In genomic region chr6:156557269-156557885, GRCh38 we compare ENCODE assay signal across 10 cellular contexts.
DNase-seq lines count a peak whose midpoint lies in the region; ATAC-seq, FAIRE-seq and TF ChIP-seq lines count a peak whose summit lies in the region.
"Had no signal": no experiment of that assay in that cellular context is flagged by ENCODE, and none has a peak within 500 bp of the region (broad histone marks: within the 10 kb centered on the region; RNA-seq: fewer than 3 reads in every experiment).

No MANE protein-coding gene starts in this region.

- no peak overlapping the region for H2AFZ ChIP-seq in astrocyte (ENCODE audit: low read depth, low read length)

- peak overlapping the region; percentile 23 for H3K4me3 ChIP-seq in astrocyte (ENCODE audit: insufficient read depth, low read depth, low read length)
- H3K4me3 ChIP-seq in effector memory CD4-positive, alpha-beta T cell (ENCODE audit: insufficient read depth, low read depth, low read length, poor library complexity, severe bottlenecking) = no peak overlapping the region
- H3K4me3 ChIP-seq: adrenal gland, right lobe of liver had no signal

- no peak overlapping the region for H3K4me3 Mint-ChIP-seq in astrocyte (ENCODE audit: unreplicated experiment)

- FAIRE-seq in astrocyte (lab: Jason Lieb, UNC) = no peak

- H3K9ac ChIP-seq in astrocyte (ENCODE audit: low read length) = no peak overlapping the region

- H3K9me3 ChIP-seq in astrocyte (ENCODE audit: insufficient read depth, low read depth, low read length) = peaks cover 3% of the 10 kb centered on the region
- H3K9me3 ChIP-seq in effector memory CD4-positive, alpha-beta T cell (ENCODE audit: control insufficient read depth, low read length) = no peaks in the 10 kb centered on the region
- H3K9me3 ChIP-seq: adrenal gland, right lobe of liver had no signal

- H3K79me2 ChIP-seq in astrocyte (ENCODE audit: insufficient read depth, low read length) = no peaks in the 10 kb centered on the region

- H3K27ac Mint-ChIP-seq in astrocyte (ENCODE audit: unreplicated experiment) = no peak overlapping the region

- H3K4me1 ChIP-seq in astrocyte (ENCODE audit: insufficient read depth, low read length) = no peaks in the 10 kb centered on the region
- H3K4me1 ChIP-seq in effector memory CD4-positive, alpha-beta T cell (ENCODE audit: control insufficient read depth, insufficient read depth, low read length, poor library complexity, severe bottlenecking) = no peaks in the 10 kb centered on the region
- H3K4me1 ChIP-seq: adrenal gland, right lobe of liver had no signal

- H3K27ac ChIP-seq in astrocyte (ENCODE audit: low read depth, low read length) = no peak overlapping the region
- no peak overlapping the region for H3K27ac ChIP-seq in effector memory CD4-positive, alpha-beta T cell (ENCODE audit: insufficient read depth, low read length, poor library complexity, severe bottlenecking)
- H3K27ac ChIP-seq: adrenal gland, right lobe of liver had no signal

- peaks cover 5% of the 10 kb centered on the region for H3K36me3 Mint-ChIP-seq in astrocyte (ENCODE audit: low read depth, unreplicated experiment)

- H3K4me2 ChIP-seq in astrocyte (ENCODE audit: low read length) = no peak overlapping the region

- peaks cover 7% of the 10 kb centered on the region for H3K4me1 Mint-ChIP-seq in astrocyte (ENCODE audit: low read depth, unreplicated experiment)

- no peak for TF ChIP-seq CTCF in astrocyte (IDR thresholded peaks at IDR 0.05; ENCODE audit: insufficient read depth, low read depth, low read length)

- DNase-seq in D341Med (ENCODE audit: low spot score) (peak; percentile 52), NCI-H1417 treated with DMSO at 0.1 percent for 48 hours (lab: John Stamatoyannopoulos, UW) (peak; percentile 99), astrocyte (ENCODE audit: low read depth) (peak; percentile 29), midbrain (lab: John Stamatoyannopoulos, UW) (peak; percentile 51)
- no peak for DNase-seq in effector memory CD4-positive, alpha-beta T cell
- DNase-seq in activated T-cell treated with anti-CD3 and anti-CD28 coated beads, Interleukin-2, amount 50 U/mL, for 1 hour = no peak
- DNase-seq: right lobe of liver had no signal

- H3K27me3 ChIP-seq in astrocyte (ENCODE audit: insufficient read depth, low read length) = no peaks in the 10 kb centered on the region
- H3K27me3 ChIP-seq in effector memory CD4-positive, alpha-beta T cell (replicated peaks; ENCODE audit: control insufficient read depth, insufficient read depth, low read length, poor library complexity, severe bottlenecking) = no peaks in the 10 kb centered on the region
- H3K27me3 ChIP-seq: adrenal gland, right lobe of liver had no signal

- H3K36me3 ChIP-seq in astrocyte (ENCODE audit: insufficient read depth, low read length) = no peaks in the 10 kb centered on the region
- H3K36me3 ChIP-seq in effector memory CD4-positive, alpha-beta T cell (ENCODE audit: control insufficient read depth, insufficient read depth, low read length) = no peaks in the 10 kb centered on the region
- H3K36me3 ChIP-seq: adrenal gland, right lobe of liver had no signal

- H3K9me3 Mint-ChIP-seq in astrocyte (ENCODE audit: unreplicated experiment) = peaks cover 13% of the 10 kb centered on the region

- H4K20me1 ChIP-seq in astrocyte (ENCODE audit: insufficient read depth, low read length) = no peaks in the 10 kb centered on the region

- H3K27me3 Mint-ChIP-seq in astrocyte (ENCODE audit: low read depth, unreplicated experiment) = peaks cover 4% of the 10 kb centered on the region

- no peak for ATAC-seq in GM18858 (IDR thresholded peaks at IDR 0.05; ENCODE audit: unreplicated experiment)
- no peak for ATAC-seq in HG02840 (IDR thresholded peaks at IDR 0.05; ENCODE audit: low FRiP score, unreplicated experiment)

Comparison
In these comparisons a context has a peak if more than half of its experiments do, and no peak if none do; other contexts are left out.
1. DNase-seq: peak in D341Med (single experiment), NCI-H1417 treated with DMSO at 0.1 percent for 48 hours (single experiment), astrocyte (single experiment) and midbrain (single experiment); none in effector memory CD4-positive, alpha-beta T cell (0 of 3) and activated T-cell treated with anti-CD3 and anti-CD28 coated beads, Interleukin-2, amount 50 U/mL, for 1 hour (single experiment).